Comparison of ENCODE assay signal across 20 cellular contexts in the genomic region with DNA sequence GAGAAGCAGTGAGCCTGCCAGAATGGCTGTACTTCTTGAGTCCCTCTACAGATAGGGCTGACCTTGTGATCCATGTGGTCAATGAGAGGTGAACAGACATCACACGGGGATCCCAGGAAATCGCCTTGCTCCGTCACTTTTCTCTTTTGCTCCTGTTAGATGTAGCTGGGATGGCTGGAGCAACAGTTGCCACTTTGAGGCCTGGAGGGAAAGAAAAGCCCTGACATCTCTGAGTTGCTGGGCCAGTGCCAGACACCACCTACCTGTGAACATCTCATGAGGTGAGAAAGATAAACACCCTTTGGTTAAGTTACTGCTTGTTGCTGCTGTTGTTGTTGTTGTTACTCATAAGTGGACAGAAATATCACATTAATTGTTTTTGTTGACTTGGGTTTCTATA.
"Had no signal": no experiment of that assay in that cellular context is flagged by ENCODE, and none has a peak within 500 bp of the region (broad histone marks: within the 10 kb centered on the region; RNA-seq: fewer than 3 reads in every experiment).

No MANE protein-coding gene starts in this region.

- H3K27me3 ChIP-seq: colonic mucosa, pancreas, vagina had no signal

- DNase-seq: cerebellar nuclear complex; colonic mucosa; effector CD4-positive, alpha-beta T cell; foreskin melanocyte; hippocampal formation; mammary epithelial cell; mucosa of descending colon; naive thymus-derived CD8-positive, alpha-beta T cell; nucleus accumbens; pancreas; right cardiac atrium; stimulated activated CD4-positive, alpha-beta T cell treated with anti-CD3 and anti-CD28 coated beads, Interleukin-4, amount 100 ng/mL, for 1 hour; trophoblast cell had no signal

- H3K36me3 ChIP-seq: colonic mucosa, pancreas, vagina had no signal

- H3K4me1 Mint-ChIP-seq: naive thymus-derived CD8-positive, alpha-beta T cell; stimulated activated memory B cell treated with anti-CD40 and anti-IgM and Interleukin-4, amounts not matched to agents 10 μg/mL and 1 μg/mL and 100 μg/mL, for 72 hours had no signal

- H3K9me3 ChIP-seq: colonic mucosa, mucosa of descending colon, pancreas, vagina had no signal

- H3K4me2 ChIP-seq: smooth muscle cell had no signal

- H3K9me3 Mint-ChIP-seq: neural crest cell; stimulated activated naive CD8-positive, alpha-beta T cell treated with anti-CD3 and anti-CD28 coated beads, Interleukin-15, Interleukin-2, amounts not matched to agents 100 ng/mL and 50 ng/mL, for 24 hours had no signal

- H3K27me3 Mint-ChIP-seq: progenitor cell of endocrine pancreas had no signal

- ATAC-seq: left colon; mucosa of descending colon; naive thymus-derived CD8-positive, alpha-beta T cell; pancreas; right cardiac atrium; stimulated activated memory B cell treated with anti-CD40 and anti-IgM and Interleukin-4, amounts not matched to agents 10 μg/mL and 1 μg/mL and 100 μg/mL, for 72 hours had no signal

- H3K27ac Mint-ChIP-seq: naive thymus-derived CD8-positive, alpha-beta T cell; progenitor cell of endocrine pancreas; stimulated activated memory B cell treated with anti-CD40 and anti-IgM and Interleukin-4, amounts not matched to agents 10 μg/mL and 1 μg/mL and 100 μg/mL, for 72 hours; stimulated activated naive CD8-positive, alpha-beta T cell treated with anti-CD3 and anti-CD28 coated beads, Interleukin-15, Interleukin-2, amounts not matched to agents 100 ng/mL and 50 ng/mL, for 24 hours had no signal

- H3K4me3 Mint-ChIP-seq: naive thymus-derived CD8-positive, alpha-beta T cell; neural crest cell; stimulated activated memory B cell treated with anti-CD40 and anti-IgM and Interleukin-4, amounts not matched to agents 10 μg/mL and 1 μg/mL and 100 μg/mL, for 72 hours; stimulated activated naive CD8-positive, alpha-beta T cell treated with anti-CD3 and anti-CD28 coated beads, Interleukin-15, Interleukin-2, amounts not matched to agents 100 ng/mL and 50 ng/mL, for 24 hours had no signal

- H3K27ac ChIP-seq: colonic mucosa, pancreas, vagina had no signal

- H3K4me3 ChIP-seq: colonic mucosa, mucosa of descending colon, pancreas, smooth muscle cell, vagina had no signal

- H3K4me1 ChIP-seq: colonic mucosa, pancreas, vagina had no signal

- H3K36me3 Mint-ChIP-seq: naive thymus-derived CD8-positive, alpha-beta T cell; stimulated activated memory B cell treated with anti-CD40 and anti-IgM and Interleukin-4, amounts not matched to agents 10 μg/mL and 1 μg/mL and 100 μg/mL, for 72 hours had no signal
